Comparison of ENCODE assay signal across 25 cellular contexts in genomic region chr9:93621922-93622321, GRCh38.
"Had no signal": no experiment of that assay in that cellular context is flagged by ENCODE, and none has a peak within 500 bp of the region (broad histone marks: within the 10 kb centered on the region; RNA-seq: fewer than 3 reads in every experiment).

No MANE protein-coding gene starts in this region.

- H3K9me3 ChIP-seq: breast epithelium had no signal

- H3K27ac ChIP-seq: adrenal gland, breast epithelium had no signal

- H3K4me3 Mint-ChIP-seq: activated B cell treated with CpG ODN at 0.5 μM for 24 hours; activated CD4-positive, alpha-beta T cell treated with anti-CD3 and anti-CD28 coated beads, Interleukin-2, amount 10 ng/mL, durations not matched to agents 24 days and 14 days; activated naive CD8-positive, alpha-beta T cell; activated T-helper 1 cell treated with anti-CD3 and anti-CD28 coated beads, Interleukin-12 subunit alpha, Interleukin-12 subunit beta, Interleukin-2, Interleukin-4 antibody, amounts not matched to agents 30 ng/mL and 10 ng/mL and 1 ng/mL, durations not matched to agents 14 hours and 24 hours and 36 hours; T-helper 17 cell had no signal

- H3K27me3 ChIP-seq: adrenal gland, breast epithelium had no signal

- H3K27me3 Mint-ChIP-seq: activated B cell treated with CpG ODN at 0.5 μM for 24 hours; activated CD4-positive, alpha-beta T cell treated with anti-CD3 and anti-CD28 coated beads, Interleukin-2, amount 10 ng/mL, durations not matched to agents 24 days and 14 days; activated naive CD8-positive, alpha-beta T cell; T-helper 17 cell had no signal

- H3K27ac Mint-ChIP-seq: activated B cell treated with CpG ODN at 0.5 μM for 24 hours; activated CD4-positive, alpha-beta T cell treated with anti-CD3 and anti-CD28 coated beads, Interleukin-2, amount 10 ng/mL, durations not matched to agents 24 days and 14 days; activated naive CD8-positive, alpha-beta T cell; activated T-helper 1 cell treated with anti-CD3 and anti-CD28 coated beads, Interleukin-12 subunit alpha, Interleukin-12 subunit beta, Interleukin-2, Interleukin-4 antibody, amounts not matched to agents 30 ng/mL and 10 ng/mL and 1 ng/mL, durations not matched to agents 14 hours and 24 hours and 36 hours; T-helper 17 cell had no signal

- H3K9me3 Mint-ChIP-seq: activated T-helper 1 cell treated with anti-CD3 and anti-CD28 coated beads, Interleukin-12 subunit alpha, Interleukin-12 subunit beta, Interleukin-2, Interleukin-4 antibody, amounts not matched to agents 30 ng/mL and 10 ng/mL and 1 ng/mL, durations not matched to agents 14 hours and 24 hours and 36 hours had no signal

- H3K4me3 ChIP-seq: adrenal gland, breast epithelium had no signal

- DNase-seq: activated B cell treated with CpG ODN at 0.5 μM for 24 hours; activated CD4-positive, alpha-beta T cell treated with anti-CD3 and anti-CD28 coated beads for 1 hour; activated CD4-positive, alpha-beta T cell treated with anti-CD3 and anti-CD28 coated beads, Interleukin-2, amount 10 ng/mL, durations not matched to agents 24 days and 14 days; activated CD4-positive, alpha-beta T cell treated with anti-CD3 and anti-CD28 coated beads, Interleukin-2, amount 50 U/mL, for 48 hours; activated effector memory CD4-positive, alpha-beta T cell treated with Interleukin-2 at 50 U/mL for 16 hours; activated naive CD4-positive, alpha-beta T cell treated with Interleukin-2 at 50 U/mL for 16 hours; activated T-cell treated with anti-CD3 and anti-CD28 coated beads, Interleukin-2, amount 50 U/mL, for 1 hour; anterior cingulate cortex; Karpas-422; MM.1S; NCI-H1105 treated with DMSO at 0.1 percent for 48 hours; NCI-H1436 treated with DMSO at 0.1 percent for 48 hours; NCI-H187; NCI-H2081; NCI-H510A treated with DMSO at 0.1 percent for 48 hours; NCI-H69; NK-92 treated with Interleukin-12 subunit alpha and Interleukin-12 subunit beta, amount 100 ng/mL, for 24 hours; OCI-M1; SIG-M5; T-helper 17 cell; T1000 had no signal

- ATAC-seq: T-helper 17 cell had no signal

- H3K36me3 ChIP-seq: adrenal gland, breast epithelium had no signal
